ENCODE assay signal across 10 cellular contexts in the genomic region with DNA sequence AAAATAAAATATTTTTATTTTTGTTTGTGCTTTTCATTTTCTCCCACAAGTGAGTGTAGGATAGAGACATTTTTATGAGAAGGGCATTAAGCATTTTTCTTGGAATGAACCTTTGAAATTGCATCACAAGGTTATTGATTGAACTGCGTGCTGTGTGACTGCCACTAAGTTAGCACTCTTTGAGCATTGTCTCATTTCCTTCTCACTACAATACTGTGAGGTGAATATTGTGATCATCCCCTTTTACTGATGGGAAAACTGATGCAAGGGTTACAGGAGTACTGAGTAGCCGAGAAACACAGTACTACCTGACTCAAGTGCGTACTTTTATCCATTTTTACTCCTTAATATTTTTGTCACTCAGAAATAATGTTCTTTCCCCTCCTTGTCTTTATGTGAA. TPM values are rescaled to one million over a fixed set of nuclear protein-coding genes. Genes with fewer than 3 reads are reported as not detected.
DNase-seq lines count a peak whose midpoint lies in the region; ATAC-seq, FAIRE-seq and TF ChIP-seq lines count a peak whose summit lies in the region.
"Had no signal": no experiment of that assay in that cellular context is flagged by ENCODE, and none has a peak within 500 bp of the region (broad histone marks: within the 10 kb centered on the region; RNA-seq: fewer than 3 reads in every experiment).

No MANE protein-coding gene starts in this region.

- intact Hi-C loops in spleen (cut with DNase I; ENCODE audit: low total_unique reads): no loop called here

- H3K4me3 ChIP-seq in HEK293 (ENCODE audit: low read depth, low read length) (peak overlapping the region; percentile 16), adipocyte (ENCODE audit: low read length) (peak overlapping the region; percentile 96), keratinocyte (ENCODE audit: control insufficient read depth in 2 of 3, extremely low read depth in 1 of 3, insufficient read depth in 2 of 3, low read depth in 1 of 3, low read length in 3 of 3) (peak overlapping the region; percentile 47 to 99 (median 73)), spleen (peak overlapping the region in 5 of 8 donors; percentile 19 to 84 (median 73))

- POLR2A ChIA-PET in HEK293 (lab: Yijun Ruan, JAX): no interaction called here

- ATAC-seq in HG03108 (IDR thresholded peaks at IDR 0.05; ENCODE audit: unreplicated experiment): no peak

- FAIRE-seq in keratinocyte (lab: Jason Lieb, UNC): peak; percentile 9

- H3K27ac ChIP-seq in HEK293 (ENCODE audit: extremely low read depth, low read depth, low read length): no peak overlapping the region
- peak overlapping the region; percentile 1 for H3K27ac ChIP-seq in keratinocyte (ENCODE audit: control insufficient read depth, insufficient read depth, low read length)
- peak overlapping the region in 3 of 8 donors; percentile 15 to 91 (median 45) for H3K27ac ChIP-seq in spleen

- H3K9me1 ChIP-seq in keratinocyte (ENCODE audit: control insufficient read depth, extremely low read depth, insufficient read depth, low read length): no peaks in the 10 kb centered on the region

- peak overlapping the region; percentile 55 for H3K4me2 ChIP-seq in keratinocyte (ENCODE audit: control insufficient read depth, extremely low read depth, insufficient read depth, low read depth, low read length)

- TF ChIP-seq POLR2A in spleen (IDR thresholded peaks at IDR 0.05): no peak

- 0 out of 3 replicates have a peak, but pooled peaks cover 0 to 3% of the 10 kb centered on the region in 2 experiments for H3K36me3 ChIP-seq in HEK293 (ENCODE audit: control insufficient read depth in 2 of 2, insufficient read depth in 1 of 2, low read length in 2 of 2)
- no peaks in the 10 kb centered on the region for H3K36me3 ChIP-seq in adipocyte (ENCODE audit: control insufficient read depth, insufficient read depth, low read length, severe bottlenecking)
- peaks cover 0 to 5% of the 10 kb centered on the region in 2 experiments for H3K36me3 ChIP-seq in keratinocyte (ENCODE audit: control insufficient read depth in 2 of 2, extremely low read depth in 1 of 2, insufficient read depth in 2 of 2, low read length in 2 of 2)
- H3K36me3 ChIP-seq in spleen: no peaks in the 10 kb centered on the region

- no peaks in the 10 kb centered on the region for H3K4me1 ChIP-seq in HEK293 (ENCODE audit: control insufficient read depth, insufficient read depth, low read length)
- H3K4me1 ChIP-seq in adipocyte (ENCODE audit: control insufficient read depth, insufficient read depth, low read length): peaks cover 39% of the 10 kb centered on the region
- H3K4me1 ChIP-seq in keratinocyte (ENCODE audit: control insufficient read depth, extremely low read depth, insufficient read depth, low read length): peaks cover 32% of the 10 kb centered on the region
- peaks cover 11 to 64% (median 55%) of the 10 kb centered on the region in 6 donors for H3K4me1 ChIP-seq in spleen

- H2AFZ ChIP-seq in keratinocyte (ENCODE audit: control insufficient read depth, low read length): no peak overlapping the region

- 70 to 87% (median 78%) methylated on average over 3 of the region's 3 CpGs for WGBS in spleen, 5 donors

- TF ChIP-seq CTCF in HEK293 (tag by site-specific recombination; IDR thresholded peaks at IDR 0.05) (no peak), keratinocyte (optimal IDR thresholded peaks at IDR 0.05 in 1 of 3, IDR thresholded peaks at IDR 0.05 in 1 of 3, conservative IDR thresholded peaks at IDR 0.05 in 1 of 3; ENCODE audit: extremely low read depth in 1 of 3, insufficient read depth in 2 of 3, low read length in 3 of 3) (no peak), spleen (IDR thresholded peaks at IDR 0.05 in 8 of 11, conservative IDR thresholded peaks at IDR 0.05 in 3 of 11) (no peak)

- CTCF ChIA-PET in HEK293 (lab: Yijun Ruan, JAX): no interaction called here

- no peaks in the 10 kb centered on the region for H3K27me3 ChIP-seq in adipocyte (replicated peaks; ENCODE audit: control insufficient read depth, insufficient read depth, low read length)
- H3K27me3 ChIP-seq in keratinocyte (ENCODE audit: control insufficient read depth, extremely low read depth, insufficient read depth, low read length): no peaks in the 10 kb centered on the region
- H3K27me3 ChIP-seq in spleen (replicated peaks in 1 of 7): no peaks in the 10 kb centered on the region

- DNase-seq in adipocyte (ENCODE audit: low read depth) (peak; percentile 27), keratinocyte (ENCODE audit: low read depth, low spot score) (no peak), spleen (no peak), kidney glomerular epithelial cell (lab: John Stamatoyannopoulos, UW) (no peak), SHP77 (lab: John Stamatoyannopoulos, UW) (no peak)
- DNase-seq in NK-92 treated with Interleukin-12 subunit alpha and Interleukin-12 subunit beta, amount 100 ng/mL, for 24 hours (lab: John Stamatoyannopoulos, UW): no peak
- DNase-seq: MV-4-11; stimulated activated CD8-positive, alpha-beta memory T cell treated with anti-CD3 and anti-CD28 coated beads, Interleukin-4, amount 100 ng/mL, for 48 hours had no signal

- H4K20me1 ChIP-seq in keratinocyte (ENCODE audit: control insufficient read depth, extremely low read depth, insufficient read depth, low read length): no peaks in the 10 kb centered on the region

- H3K9ac ChIP-seq in adipocyte (ENCODE audit: low read length): peak overlapping the region; percentile 98
- peak overlapping the region; percentile 95 for H3K9ac ChIP-seq in keratinocyte (ENCODE audit: control insufficient read depth, extremely low read depth, insufficient read depth, low read length)

- dilution Hi-C loops in keratinocyte (cut with MboI; ENCODE audit: extremely low pct_ligation_motif_present, low sequenced_read_pairs): no loop called here

- no peaks in the 10 kb centered on the region for H3K9me3 ChIP-seq in HEK293 (ENCODE audit: control insufficient read depth, insufficient read depth, low read depth, low read length)
- H3K9me3 ChIP-seq in adipocyte (ENCODE audit: control insufficient read depth, low read length): no peaks in the 10 kb centered on the region
- no peaks in the 10 kb centered on the region for H3K9me3 ChIP-seq in keratinocyte (ENCODE audit: control insufficient read depth, low read depth, low read length)
- no peaks in the 10 kb centered on the region for H3K9me3 ChIP-seq in spleen

- H3K79me2 ChIP-seq in keratinocyte (ENCODE audit: control insufficient read depth, insufficient read depth, low read length): peaks cover 61% of the 10 kb centered on the region

TF ChIP-seq in HEK293, 187 proteins besides CTCF, POLR2A, EP300 and RAD21:
- TF ChIP-seq ZNF645 (tag by site-specific recombination; IDR thresholded peaks at IDR 0.05): no peak
- no peak for TF ChIP-seq ZNF221 (tag by site-specific recombination; IDR thresholded peaks at IDR 0.05; ENCODE audit: borderline replicate concordance)
- peak; percentile 60; the same call in 1 of the 2 replicates for TF ChIP-seq ZSCAN30 (tag by site-specific recombination; IDR thresholded peaks at IDR 0.05)
- TF ChIP-seq PRDM1 (tag by site-specific recombination; IDR thresholded peaks at IDR 0.05): 0 out of 2 replicates have a peak, but pooled peaks have one; percentile 5
TF ChIP-seq in HEK293: peak in this region for 2.

RNA-seq across cellular contexts. Expression of gene NBEAL1, which starts 2.0 kb away (rescaled TPM):
- polyA plus RNA-seq in keratinocyte: 9.4 to 15.4 TPM (median 14.7 TPM) in 3 replicates
- polyA plus RNA-seq in keratinocyte (2011; ENCODE audit: low read depth): 6.2 TPM
- polyA plus RNA-seq in keratinocyte (2011; cell fraction: cytosol; rRNA removed): 5.3 and 8.2 TPM in 2 replicates
- 17.5 and 19.5 TPM in 2 replicates for polyA plus RNA-seq in keratinocyte (2011; cell fraction: nucleus; rRNA removed)
- polyA plus RNA-seq in keratinocyte (2012; ENCODE audit: low replicate concordance): 6.5 and 11.0 TPM in 2 replicates
- 9.4 to 76.0 TPM (median 55.7 TPM) in 3 replicates for polyA minus RNA-seq in keratinocyte
- polyA minus RNA-seq in keratinocyte (2011; cell fraction: cytosol; rRNA and poly(A)+ RNA removed): 15.2 TPM
- polyA minus RNA-seq in keratinocyte (2011; cell fraction: nucleus; rRNA and poly(A)+ RNA removed): 82.3 and 156 TPM in 2 replicates
- total RNA-seq in spleen: 10 to 100 TPM; 21.8 to 34.3 (median 30.2) TPM
- 1 to 10 TPM; 3.5 to 9.2 (median 7.3) TPM for polyA plus RNA-seq in spleen

Comparison
In these comparisons a context has a peak if more than half of its experiments do, and no peak if none do; other contexts are left out.
1. H3K4me3 ChIP-seq: peak in every context shown above with its lines; median percentile 96 in adipocyte; 73 in keratinocyte; 73 in spleen; 16 in HEK293.